1 cellular context compared by ENCODE assay signal in genomic region chr15:28977377-28978010, GRCh38.
A peak's percentile ranks its signal among the peaks of the same experiment; 100 is the strongest.
TF ChIP-seq lines count a peak whose summit lies in the region.

No MANE protein-coding gene starts in this region.

TF ChIP-seq in A549, 52 proteins besides CTCF, POLR2A, EP300 and RAD21 (continued from another document):
- TF ChIP-seq, protein P1, sequence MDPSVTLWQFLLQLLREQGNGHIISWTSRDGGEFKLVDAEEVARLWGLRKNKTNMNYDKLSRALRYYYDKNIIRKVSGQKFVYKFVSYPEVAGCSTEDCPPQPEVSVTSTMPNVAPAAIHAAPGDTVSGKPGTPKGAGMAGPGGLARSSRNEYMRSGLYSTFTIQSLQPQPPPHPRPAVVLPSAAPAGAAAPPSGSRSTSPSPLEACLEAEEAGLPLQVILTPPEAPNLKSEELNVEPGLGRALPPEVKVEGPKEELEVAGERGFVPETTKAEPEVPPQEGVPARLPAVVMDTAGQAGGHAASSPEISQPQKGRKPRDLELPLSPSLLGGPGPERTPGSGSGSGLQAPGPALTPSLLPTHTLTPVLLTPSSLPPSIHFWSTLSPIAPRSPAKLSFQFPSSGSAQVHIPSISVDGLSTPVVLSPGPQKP (IDR thresholded peaks at IDR 0.05; ENCODE audit: low read depth, low read length), result no peak
- peak; percentile 94 for TF ChIP-seq FOSL2 (IDR thresholded peaks at IDR 0.05)
- TF ChIP-seq FOSL2 (CRISPR knock-in tag; IDR thresholded peaks at IDR 0.05), result peak; percentile 98
- 0 out of 2 replicates have a peak, but pooled peaks have one; percentile 38 for TF ChIP-seq FOXS1 (CRISPR knock-in tag; IDR thresholded peaks at IDR 0.05)
- no peak for TF ChIP-seq MAFK (IDR thresholded peaks at IDR 0.05; ENCODE audit: partially characterized antibody)
- TF ChIP-seq, protein P2, sequence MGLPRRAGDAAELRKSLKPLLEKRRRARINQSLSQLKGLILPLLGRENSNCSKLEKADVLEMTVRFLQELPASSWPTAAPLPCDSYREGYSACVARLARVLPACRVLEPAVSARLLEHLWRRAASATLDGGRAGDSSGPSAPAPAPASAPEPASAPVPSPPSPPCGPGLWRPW (IDR thresholded peaks at IDR 0.05), result no peak
- peak in 1 of 2 experiments; percentile 60; a peak in 2 of 5 replicates for TF ChIP-seq JUN (IDR thresholded peaks at IDR 0.05)
- TF ChIP-seq RNF2 (IDR thresholded peaks at IDR 0.05; ENCODE audit: borderline replicate concordance, low read depth), result no peak
- no peak for TF ChIP-seq KDM1A (IDR thresholded peaks at IDR 0.05; ENCODE audit: low read depth)
- peak; percentile 79 for TF ChIP-seq JUNB (IDR thresholded peaks at IDR 0.05)
- no peak for TF ChIP-seq KDM5A (IDR thresholded peaks at IDR 0.05)
- TF ChIP-seq POLR2AphosphoS2 (conservative IDR thresholded peaks at IDR 0.05; ENCODE audit: low read length), result no peak
- TF ChIP-seq BCL3 (IDR thresholded peaks at IDR 0.05), result no peak
- TF ChIP-seq MAX (IDR thresholded peaks at IDR 0.05), result peak; percentile 77
- no peak for TF ChIP-seq TFCP2L1 (CRISPR knock-in tag; IDR thresholded peaks at IDR 0.05)
- TF ChIP-seq HMGXB4 (CRISPR knock-in tag; IDR thresholded peaks at IDR 0.05; ENCODE audit: borderline replicate concordance), result no peak
- TF ChIP-seq RARB (CRISPR knock-in tag; IDR thresholded peaks at IDR 0.05), result no peak
- TF ChIP-seq, protein P3, sequence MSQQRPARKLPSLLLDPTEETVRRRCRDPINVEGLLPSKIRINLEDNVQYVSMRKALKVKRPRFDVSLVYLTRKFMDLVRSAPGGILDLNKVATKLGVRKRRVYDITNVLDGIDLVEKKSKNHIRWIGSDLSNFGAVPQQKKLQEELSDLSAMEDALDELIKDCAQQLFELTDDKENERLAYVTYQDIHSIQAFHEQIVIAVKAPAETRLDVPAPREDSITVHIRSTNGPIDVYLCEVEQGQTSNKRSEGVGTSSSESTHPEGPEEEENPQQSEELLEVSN (IDR thresholded peaks at IDR 0.05; ENCODE audit: borderline replicate concordance, low read depth), result no peak
- TF ChIP-seq ZFP36 (IDR thresholded peaks at IDR 0.05; ENCODE audit: borderline replicate concordance, partially characterized antibody), result no peak
- no peak for TF ChIP-seq HEYL (CRISPR knock-in tag; IDR thresholded peaks at IDR 0.05)
- no peak for TF ChIP-seq FOSB (CRISPR knock-in tag; IDR thresholded peaks at IDR 0.05)
- no peak for TF ChIP-seq CBX8 (IDR thresholded peaks at IDR 0.05)
- TF ChIP-seq ZC3H11A (IDR thresholded peaks at IDR 0.05), result no peak
- TF ChIP-seq HOXB5 (CRISPR knock-in tag; IDR thresholded peaks at IDR 0.05), result peak; percentile 67
- no peak for TF ChIP-seq CHD4 (IDR thresholded peaks at IDR 0.05; ENCODE audit: borderline replicate concordance)
- peak; percentile 45; the same call in 1 of the 2 replicates for TF ChIP-seq HOXB13 (CRISPR knock-in tag; IDR thresholded peaks at IDR 0.05; ENCODE audit: low read depth)
- peak; percentile 89 for TF ChIP-seq PBX3 (IDR thresholded peaks at IDR 0.05)
- TF ChIP-seq, protein P4, sequence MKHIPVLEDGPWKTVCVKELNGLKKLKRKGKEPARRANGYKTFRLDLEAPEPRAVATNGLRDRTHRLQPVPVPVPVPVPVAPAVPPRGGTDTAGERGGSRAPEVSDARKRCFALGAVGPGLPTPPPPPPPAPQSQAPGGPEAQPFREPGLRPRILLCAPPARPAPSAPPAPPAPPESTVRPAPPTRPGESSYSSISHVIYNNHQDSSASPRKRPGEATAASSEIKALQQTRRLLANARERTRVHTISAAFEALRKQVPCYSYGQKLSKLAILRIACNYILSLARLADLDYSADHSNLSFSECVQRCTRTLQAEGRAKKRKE (CRISPR knock-in tag; IDR thresholded peaks at IDR 0.05; ENCODE audit: low read depth), result peak; percentile 74; the same call in 1 of the 2 replicates
